ENCODE assay signal across 21 cellular contexts in the genomic region with DNA sequence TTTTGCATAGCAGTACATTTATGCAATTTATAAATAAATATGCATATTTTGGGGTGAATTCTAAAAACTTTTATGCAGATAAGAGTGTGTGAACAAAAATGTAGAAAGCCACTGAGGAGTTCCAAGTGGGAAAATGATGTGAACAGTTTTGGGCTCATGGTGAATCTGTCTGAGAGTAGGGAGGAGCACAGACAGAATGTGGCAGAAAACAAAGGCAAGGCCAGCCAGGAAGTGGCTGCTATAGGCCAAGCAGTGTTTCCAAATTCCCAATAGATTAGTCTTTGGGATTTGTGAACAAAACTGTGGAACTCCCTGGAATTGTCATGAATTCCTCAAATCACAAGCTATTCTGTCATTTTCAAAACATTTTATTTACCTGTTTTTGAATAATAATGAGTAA.
DNase-seq lines count a peak whose midpoint lies in the region; ATAC-seq, FAIRE-seq and TF ChIP-seq lines count a peak whose summit lies in the region.
"Had no signal": no experiment of that assay in that cellular context is flagged by ENCODE, and none has a peak within 500 bp of the region (broad histone marks: within the 10 kb centered on the region; RNA-seq: fewer than 3 reads in every experiment).

No MANE protein-coding gene starts in this region.

- H3K36me3 ChIP-seq in bronchial epithelial cell (ENCODE audit: control insufficient read depth, insufficient read depth, low read length): no peaks in the 10 kb centered on the region
- H3K36me3 ChIP-seq: BE2C, Peyer's patch, SJSA1 had no signal

- DNase-seq in AG10803 (ENCODE audit: low read depth): peak; percentile 13
- peak; percentile 48 for DNase-seq in H4 (ENCODE audit: low spot score)
- DNase-seq in bronchial epithelial cell (ENCODE audit: low read depth): peak; percentile 4
- peak; percentile 9 for DNase-seq in iris pigment epithelial cell (ENCODE audit: low read depth)
- DNase-seq in OCI-M2 (lab: John Stamatoyannopoulos, UW; ENCODE audit: unreplicated experiment): no peak
- DNase-seq in SW 1271 (lab: John Stamatoyannopoulos, UW): no peak
- DNase-seq: BE2C; DMS79 treated with DMSO at 0.1 percent for 48 hours; MM.1S; NCI-H1048; NCI-H1417 treated with DMSO at 0.1 percent for 48 hours; NCI-H187 treated with DMSO at 0.1 percent for 48 hours; NCI-H2107; NK-92 treated with Interleukin-12 subunit alpha and Interleukin-12 subunit beta, amount 100 ng/mL, for 24 hours; Peyer's patch had no signal

- H3K4me3 ChIP-seq in AG10803 (ENCODE audit: low read length) (no peak overlapping the region), bronchial epithelial cell (ENCODE audit: low read depth, low read length) (no peak overlapping the region)
- H3K4me3 ChIP-seq: K562, Peyer's patch, SJSA1 had no signal

- TF ChIP-seq CTCF in AG10803 (conservative IDR thresholded peaks at IDR 0.05; ENCODE audit: low read length): no peak
- no peak for TF ChIP-seq CTCF in bronchial epithelial cell (IDR thresholded peaks at IDR 0.05; ENCODE audit: insufficient read depth, low read length, severe bottlenecking)

- ATAC-seq in GM18861 (IDR thresholded peaks at IDR 0.05; ENCODE audit: unreplicated experiment) (no peak), HG03442 (IDR thresholded peaks at IDR 0.05; ENCODE audit: unreplicated experiment) (no peak)
- ATAC-seq: K562 had no signal

- no peak for FAIRE-seq in bronchial epithelial cell (lab: Jason Lieb, UNC)
- FAIRE-seq: GM12891, H54, K562 had no signal

- no peaks in the 10 kb centered on the region for H3K27me3 ChIP-seq in bronchial epithelial cell (ENCODE audit: control insufficient read depth, insufficient read depth, low read length)
- H3K27me3 ChIP-seq: Peyer's patch, SJSA1 had no signal

Comparison
In these comparisons a context has a peak if more than half of its experiments do, and no peak if none do; other contexts are left out.
1. DNase-seq: peak in AG10803 (single experiment), H4 (single experiment), bronchial epithelial cell (single experiment) and iris pigment epithelial cell (single experiment); none in OCI-M2 (single experiment) and SW 1271 (0 of 2).